Comparison of ENCODE assay signal across 17 cellular contexts in genomic region chr1:246476771-246477170, GRCh38. TPM values are rescaled to one million over a fixed set of nuclear protein-coding genes. Genes with fewer than 3 reads are reported as not detected.
DNase-seq lines count a peak whose midpoint lies in the region; ATAC-seq, FAIRE-seq and TF ChIP-seq lines count a peak whose summit lies in the region.
"Had no signal": no experiment of that assay in that cellular context is flagged by ENCODE, and none has a peak within 500 bp of the region (broad histone marks: within the 10 kb centered on the region; RNA-seq: fewer than 3 reads in every experiment).

No MANE protein-coding gene starts in this region.

- H3K27ac Mint-ChIP-seq in activated naive CD8-positive, alpha-beta T cell, result peak overlapping the region; percentile 51
- H3K27ac Mint-ChIP-seq in activated naive CD8-positive, alpha-beta T cell treated with anti-CD3 and anti-CD28 coated beads for 36 hours, result no peak overlapping the region
- peak overlapping the region in 1 of 9 donors; percentile 76 for H3K27ac Mint-ChIP-seq in naive thymus-derived CD4-positive, alpha-beta T cell
- H3K27ac Mint-ChIP-seq: CD8-positive, alpha-beta T cell had no signal

- peaks cover 23% of the 10 kb centered on the region for H3K4me1 Mint-ChIP-seq in activated naive CD8-positive, alpha-beta T cell (ENCODE audit: low read depth)
- peaks cover 25% of the 10 kb centered on the region for H3K4me1 Mint-ChIP-seq in activated naive CD8-positive, alpha-beta T cell treated with anti-CD3 and anti-CD28 coated beads for 36 hours
- H3K4me1 Mint-ChIP-seq in naive thymus-derived CD4-positive, alpha-beta T cell, result peaks cover 5 to 25% (median 10%) of the 10 kb centered on the region in 7 donors

- DNase-seq in activated naive CD8-positive, alpha-beta T cell treated with anti-CD3 and anti-CD28 coated beads for 36 hours, result no peak
- DNase-seq in bronchial epithelial cell (ENCODE audit: low read depth) (peak; percentile 23), iris pigment epithelial cell (ENCODE audit: low read depth) (peak; percentile 57), RWPE1 (ENCODE audit: low spot score) (no peak), Right ventricle myocardium superior (no peak)
- no peak for DNase-seq in naive thymus-derived CD4-positive, alpha-beta T cell
- DNase-seq: BE2C; CD8-positive, alpha-beta T cell; NCI-H1694 treated with DMSO at 0.1 percent for 48 hours; NCI-H446; NCI-H774 had no signal

- H3K4me1 ChIP-seq in naive thymus-derived CD4-positive, alpha-beta T cell (ENCODE audit: control insufficient read depth in 2 of 2, insufficient read depth in 2 of 2, low read length in 2 of 2), result no peaks in the 10 kb centered on the region
- H3K4me1 ChIP-seq: BE2C had no signal

- TF ChIP-seq CTCF in bronchial epithelial cell (IDR thresholded peaks at IDR 0.05; ENCODE audit: insufficient read depth, low read length, severe bottlenecking) (no peak), RWPE1 (conservative IDR thresholded peaks at IDR 0.05; ENCODE audit: low read depth) (no peak)

- H3K27ac ChIP-seq in naive thymus-derived CD4-positive, alpha-beta T cell (ENCODE audit: low read depth, low read length), result no peak overlapping the region
- H3K27ac ChIP-seq in RWPE1, result no peak overlapping the region
- H3K27ac ChIP-seq: HL-60 had no signal

- CTCF ChIA-PET in naive thymus-derived CD4-positive, alpha-beta T cell (lab: Charles Lee), result no interaction called here
- CTCF ChIA-PET in RWPE1 (lab: Yijun Ruan, JAX), result no interaction called here

- no peak overlapping the region for H3K4me3 Mint-ChIP-seq in activated naive CD8-positive, alpha-beta T cell
- H3K4me3 Mint-ChIP-seq in activated naive CD8-positive, alpha-beta T cell treated with anti-CD3 and anti-CD28 coated beads for 36 hours, result no peak overlapping the region
- no peak overlapping the region for H3K4me3 Mint-ChIP-seq in naive thymus-derived CD4-positive, alpha-beta T cell
- H3K4me3 Mint-ChIP-seq: CD8-positive, alpha-beta T cell had no signal

- POLR2A ChIA-PET in naive thymus-derived CD4-positive, alpha-beta T cell (lab: Charles Lee), result no interaction called here
- POLR2A ChIA-PET in RWPE1 (lab: Yijun Ruan, JAX; ENCODE audit: low non-redundant PET), result no interaction called here

- H3K9me3 Mint-ChIP-seq in activated naive CD8-positive, alpha-beta T cell (ENCODE audit: low read depth), result no peaks in the 10 kb centered on the region
- no peaks in the 10 kb centered on the region for H3K9me3 Mint-ChIP-seq in activated naive CD8-positive, alpha-beta T cell treated with anti-CD3 and anti-CD28 coated beads for 36 hours
- no peaks in the 10 kb centered on the region for H3K9me3 Mint-ChIP-seq in naive thymus-derived CD4-positive, alpha-beta T cell
- H3K9me3 Mint-ChIP-seq: CD8-positive, alpha-beta T cell had no signal

- no peak for FAIRE-seq in bronchial epithelial cell (lab: Jason Lieb, UNC)
- FAIRE-seq: H54 had no signal

- peaks cover 5% of the 10 kb centered on the region for H3K36me3 Mint-ChIP-seq in activated naive CD8-positive, alpha-beta T cell
- peaks cover 8% of the 10 kb centered on the region for H3K36me3 Mint-ChIP-seq in activated naive CD8-positive, alpha-beta T cell treated with anti-CD3 and anti-CD28 coated beads for 36 hours
- peaks cover 0 to 8% (median 2%) of the 10 kb centered on the region in 5 donors for H3K36me3 Mint-ChIP-seq in naive thymus-derived CD4-positive, alpha-beta T cell

- ATAC-seq in naive thymus-derived CD4-positive, alpha-beta T cell, result no peak
- ATAC-seq in GM21390 (IDR thresholded peaks at IDR 0.05; ENCODE audit: unreplicated experiment) (no peak), Right ventricle myocardium superior (ENCODE audit: poor library complexity) (no peak)
- ATAC-seq: CD8-positive, alpha-beta T cell; K562; Right ventricle myocardium inferior had no signal

- no peaks in the 10 kb centered on the region for H3K27me3 ChIP-seq in bronchial epithelial cell (ENCODE audit: control insufficient read depth, insufficient read depth, low read length)
- H3K27me3 ChIP-seq in naive thymus-derived CD4-positive, alpha-beta T cell (ENCODE audit: control insufficient read depth in 2 of 2, insufficient read depth in 2 of 2, low read length in 2 of 2), result no peaks in the 10 kb centered on the region
- H3K27me3 ChIP-seq: BE2C had no signal

- no peaks in the 10 kb centered on the region for H3K36me3 ChIP-seq in bronchial epithelial cell (ENCODE audit: control insufficient read depth, insufficient read depth, low read length)
- no peaks in the 10 kb centered on the region for H3K36me3 ChIP-seq in naive thymus-derived CD4-positive, alpha-beta T cell (ENCODE audit: control insufficient read depth in 2 of 3, insufficient read depth in 3 of 3, low read length in 3 of 3)
- H3K36me3 ChIP-seq: BE2C had no signal

- no peaks in the 10 kb centered on the region for H3K27me3 Mint-ChIP-seq in activated naive CD8-positive, alpha-beta T cell
- no peaks in the 10 kb centered on the region for H3K27me3 Mint-ChIP-seq in activated naive CD8-positive, alpha-beta T cell treated with anti-CD3 and anti-CD28 coated beads for 36 hours
- no peaks in the 10 kb centered on the region for H3K27me3 Mint-ChIP-seq in naive thymus-derived CD4-positive, alpha-beta T cell

- H3K4me3 ChIP-seq in bronchial epithelial cell (ENCODE audit: low read depth, low read length), result no peak overlapping the region
- H3K4me3 ChIP-seq in naive thymus-derived CD4-positive, alpha-beta T cell (ENCODE audit: low read length), result no peak overlapping the region
- H3K4me3 ChIP-seq: K562 had no signal

- intact Hi-C loops in naive thymus-derived CD4-positive, alpha-beta T cell (cut with micrococcal nuclease), result no loop called here
- intact Hi-C loops in Right ventricle myocardium superior (cut with DNase I), result no loop called here

- no peaks in the 10 kb centered on the region for H3K9me3 ChIP-seq in naive thymus-derived CD4-positive, alpha-beta T cell (ENCODE audit: control insufficient read depth in 2 of 3, low read length in 3 of 3)
- H3K9me3 ChIP-seq: BE2C had no signal

RNA-seq across cellular contexts. Expression of gene SMYD3, which starts 30.3 kb away (rescaled TPM):
- 10 to 100 TPM; 16.4 to 18.4 TPM for total RNA-seq in activated naive CD8-positive, alpha-beta T cell treated with anti-CD3 and anti-CD28 coated beads for 36 hours
- total RNA-seq in bronchial epithelial cell (6.8 and 17.4 TPM in 2 replicates), Right ventricle myocardium superior (9.4 TPM)
- total RNA-seq in naive thymus-derived CD4-positive, alpha-beta T cell, result 10 to 100 TPM; 19.5 to 28.6 (median 24.2) TPM
- polyA plus RNA-seq in naive thymus-derived CD4-positive, alpha-beta T cell, result 10 to 100 TPM; 24.9 to 25.9 TPM

Comparison
In these comparisons a context has a peak if more than half of its experiments do, and no peak if none do; other contexts are left out.
1. DNase-seq: peak in bronchial epithelial cell (single experiment) and iris pigment epithelial cell (single experiment); none in activated naive CD8-positive, alpha-beta T cell treated with anti-CD3 and anti-CD28 coated beads for 36 hours (single experiment), naive thymus-derived CD4-positive, alpha-beta T cell (0 of 9), RWPE1 (single experiment) and Right ventricle myocardium superior (single experiment).